Comparison of ENCODE assay signal across 15 cellular contexts in the genomic region with DNA sequence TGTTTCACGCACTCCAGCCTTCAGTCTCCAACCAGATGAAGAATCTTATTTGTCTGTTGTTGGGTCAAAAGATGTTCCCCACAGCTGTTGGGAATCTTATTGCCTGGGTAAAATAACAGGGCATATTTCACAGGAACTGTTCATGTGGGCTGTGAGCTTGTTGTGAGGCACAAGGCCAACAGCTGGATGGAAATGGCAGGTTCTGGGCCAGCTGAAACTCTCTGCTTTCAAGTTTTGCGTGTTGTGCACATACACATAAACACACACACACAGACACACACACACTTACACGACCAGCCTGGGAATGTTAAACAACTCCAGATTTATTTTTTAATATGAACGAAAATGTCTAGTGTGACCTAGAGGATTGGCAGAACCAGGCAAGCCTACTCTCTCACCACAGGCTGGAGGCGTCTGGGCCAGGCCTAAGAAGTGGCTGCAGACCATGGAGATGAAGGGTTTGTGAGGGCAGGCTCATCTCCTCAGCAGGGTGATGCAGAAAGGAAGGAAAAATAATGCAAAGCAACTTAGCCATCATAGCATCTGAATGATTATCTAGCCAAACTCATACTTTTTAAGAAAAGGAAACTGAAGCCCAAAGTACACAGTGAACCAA.
DNase-seq lines count a peak whose midpoint lies in the region; ATAC-seq and TF ChIP-seq lines count a peak whose summit lies in the region.
"Had no signal": no experiment of that assay in that cellular context is flagged by ENCODE, and none has a peak within 500 bp of the region (broad histone marks: within the 10 kb centered on the region; RNA-seq: fewer than 3 reads in every experiment).

No MANE protein-coding gene starts in this region.

- CTCF ChIA-PET in activated CD4-positive, alpha-beta T cell treated with anti-CD3 and anti-CD28 coated beads, Interleukin-2, amount 10 ng/mL, durations not matched to agents 7 days and 5 days (lab: Charles Lee): no interaction called here
- CTCF ChIA-PET in activated CD4-positive, alpha-beta T cell treated with anti-CD3 and anti-CD28 coated beads for 36 hours (lab: Charles Lee): no interaction called here

- H3K79me2 ChIP-seq in MM.1S (ENCODE audit: low read length): no peaks in the 10 kb centered on the region

- H3K27me3 ChIP-seq in ovary (no peaks in the 10 kb centered on the region), uterus (no peaks in the 10 kb centered on the region), MM.1S (replicated peaks; ENCODE audit: insufficient read depth, low read length) (no peaks in the 10 kb centered on the region)

- H3K4me1 ChIP-seq in ovary (ENCODE audit: insufficient read depth) (peaks cover 3% of the 10 kb centered on the region), uterus (no peaks in the 10 kb centered on the region), MM.1S (ENCODE audit: low read length) (no peaks in the 10 kb centered on the region)

- H3K27ac ChIP-seq in ovary: peak overlapping the region in 1 of 2 donors; percentile 43
- peak overlapping the region; percentile 54 to 81 for H3K27ac ChIP-seq in uterus
- no peak overlapping the region for H3K27ac ChIP-seq in MM.1S (ENCODE audit: low read length)
- H3K27ac ChIP-seq: 22Rv1 had no signal

- H3K9me3 Mint-ChIP-seq in activated CD4-positive, alpha-beta T cell treated with anti-CD3 and anti-CD28 coated beads, Interleukin-2, amount 10 ng/mL, durations not matched to agents 7 days and 5 days: peaks cover 3% of the 10 kb centered on the region
- H3K9me3 Mint-ChIP-seq in activated CD4-positive, alpha-beta T cell treated with anti-CD3 and anti-CD28 coated beads for 36 hours (ENCODE audit: low read depth): no peaks in the 10 kb centered on the region
- H3K9me3 Mint-ChIP-seq: activated T-helper 2 cell treated with anti-CD3 and anti-CD28 coated beads, Interferon-gamma antibody, Interleukin-2, Interleukin-4, amounts not matched to agents 10 μg/mL and 5 μg/mL and 100 μg/mL, durations not matched to agents 14 hours and 24 hours and 36 hours had no signal

- DNase-seq in activated CD4-positive, alpha-beta T cell treated with anti-CD3 and anti-CD28 coated beads, Interleukin-2, amount 10 ng/mL, durations not matched to agents 7 days and 5 days: no peak
- DNase-seq in activated CD4-positive, alpha-beta T cell treated with anti-CD3 and anti-CD28 coated beads for 36 hours: no peak
- DNase-seq in Right ventricle myocardium superior (no peak), ovary (peak; percentile 16 to 52 (median 26)), uterus (peak in 1 of 2 donors; percentile 38), GM19240 (ENCODE audit: insufficient read length, low spot score) (no peak), MM.1S (no peak)
- no peak for DNase-seq in stimulated activated CD4-positive, alpha-beta T cell treated with anti-CD3 and anti-CD28 coated beads, Interleukin-15, amount 100 ng/mL, for 24 hours
- DNase-seq: effector CD8-positive, alpha-beta T cell; KBM-7; NCI-H524 treated with DMSO at 0.1 percent for 48 hours had no signal

- H3K36me3 ChIP-seq in ovary (no peaks in the 10 kb centered on the region), uterus (no peaks in the 10 kb centered on the region), MM.1S (replicated peaks; ENCODE audit: insufficient read depth, low read length) (no peaks in the 10 kb centered on the region)

- H3K9ac ChIP-seq in MM.1S (ENCODE audit: low read length): no peak overlapping the region

- 12 to 21% (median 13%) methylated on average over 5 of the region's 5 CpGs for WGBS in ovary, 3 donors

- H3K4me3 Mint-ChIP-seq in activated CD4-positive, alpha-beta T cell treated with anti-CD3 and anti-CD28 coated beads, Interleukin-2, amount 10 ng/mL, durations not matched to agents 7 days and 5 days: no peak overlapping the region
- no peak overlapping the region for H3K4me3 Mint-ChIP-seq in activated CD4-positive, alpha-beta T cell treated with anti-CD3 and anti-CD28 coated beads for 36 hours

- H3K27ac Mint-ChIP-seq in activated CD4-positive, alpha-beta T cell treated with anti-CD3 and anti-CD28 coated beads, Interleukin-2, amount 10 ng/mL, durations not matched to agents 7 days and 5 days: peak overlapping the region; percentile 58
- no peak overlapping the region for H3K27ac Mint-ChIP-seq in activated CD4-positive, alpha-beta T cell treated with anti-CD3 and anti-CD28 coated beads for 36 hours
- H3K27ac Mint-ChIP-seq: activated T-helper 2 cell treated with anti-CD3 and anti-CD28 coated beads, Interferon-gamma antibody, Interleukin-2, Interleukin-4, amounts not matched to agents 10 μg/mL and 5 μg/mL and 100 μg/mL, durations not matched to agents 14 hours and 24 hours and 36 hours had no signal

- peaks cover 17% of the 10 kb centered on the region for H3K4me1 Mint-ChIP-seq in activated CD4-positive, alpha-beta T cell treated with anti-CD3 and anti-CD28 coated beads, Interleukin-2, amount 10 ng/mL, durations not matched to agents 7 days and 5 days
- H3K4me1 Mint-ChIP-seq in activated CD4-positive, alpha-beta T cell treated with anti-CD3 and anti-CD28 coated beads for 36 hours: peaks cover 4% of the 10 kb centered on the region

- H2AFZ ChIP-seq in MM.1S (ENCODE audit: low read length): no peak overlapping the region

- TF ChIP-seq CTCF in ovary (IDR thresholded peaks at IDR 0.05) (no peak), uterus (IDR thresholded peaks at IDR 0.05) (no peak), MM.1S (IDR thresholded peaks at IDR 0.05; ENCODE audit: low read length) (no peak)

- TF ChIP-seq EP300 in ovary (IDR thresholded peaks at IDR 0.05): no peak

- ATAC-seq in activated CD4-positive, alpha-beta T cell treated with anti-CD3 and anti-CD28 coated beads for 36 hours: no peak
- ATAC-seq in Right ventricle myocardium superior (ENCODE audit: poor library complexity): peak; percentile 51
- ATAC-seq: HCT116 had no signal

- H3K9me3 ChIP-seq in ovary (no peaks in the 10 kb centered on the region), uterus (no peaks in the 10 kb centered on the region), MM.1S (replicated peaks; ENCODE audit: insufficient read depth, low read length) (no peaks in the 10 kb centered on the region)

- H3K36me3 Mint-ChIP-seq in activated CD4-positive, alpha-beta T cell treated with anti-CD3 and anti-CD28 coated beads, Interleukin-2, amount 10 ng/mL, durations not matched to agents 7 days and 5 days (ENCODE audit: low read depth): no peaks in the 10 kb centered on the region
- no peaks in the 10 kb centered on the region for H3K36me3 Mint-ChIP-seq in activated CD4-positive, alpha-beta T cell treated with anti-CD3 and anti-CD28 coated beads for 36 hours (ENCODE audit: low read depth)
- H3K36me3 Mint-ChIP-seq: brain had no signal

- no peak overlapping the region; the same call in 1 of the 2 replicates for H3K4me2 ChIP-seq in MM.1S (ENCODE audit: low read depth, low read length)

- POLR2A ChIA-PET in activated CD4-positive, alpha-beta T cell treated with anti-CD3 and anti-CD28 coated beads, Interleukin-2, amount 10 ng/mL, durations not matched to agents 7 days and 5 days (lab: Charles Lee): no interaction called here
- POLR2A ChIA-PET in activated CD4-positive, alpha-beta T cell treated with anti-CD3 and anti-CD28 coated beads for 36 hours (lab: Charles Lee): no interaction called here

- TF ChIP-seq POLR2A in ovary (IDR thresholded peaks at IDR 0.05) (no peak), uterus (IDR thresholded peaks at IDR 0.05) (no peak)

- no peaks in the 10 kb centered on the region for H4K20me1 ChIP-seq in MM.1S (ENCODE audit: insufficient read depth, low read length)

- no peaks in the 10 kb centered on the region for H3K27me3 Mint-ChIP-seq in activated CD4-positive, alpha-beta T cell treated with anti-CD3 and anti-CD28 coated beads, Interleukin-2, amount 10 ng/mL, durations not matched to agents 7 days and 5 days
- H3K27me3 Mint-ChIP-seq in activated CD4-positive, alpha-beta T cell treated with anti-CD3 and anti-CD28 coated beads for 36 hours: no peaks in the 10 kb centered on the region

- no peak overlapping the region for H3K4me3 ChIP-seq in ovary
- H3K4me3 ChIP-seq in uterus: no peak overlapping the region
- H3K4me3 ChIP-seq in MM.1S (ENCODE audit: low read length): no peak overlapping the region

- H3F3A ChIP-seq in MM.1S (ENCODE audit: insufficient read depth, low read length): no peaks in the 10 kb centered on the region

- intact Hi-C loops in activated CD4-positive, alpha-beta T cell treated with anti-CD3 and anti-CD28 coated beads for 36 hours (cut with DNase I, micrococcal nuclease): no loop called here
- intact Hi-C loops in Right ventricle myocardium superior (cut with DNase I): no loop called here
- intact Hi-C loops in ovary (cut with DNase I): no loop called here
- intact Hi-C loops in uterus (cut with DNase I; ENCODE audit: low total_unique reads): no loop called here

- no peaks in the 10 kb centered on the region for H3K9me2 ChIP-seq in MM.1S (replicated peaks; ENCODE audit: insufficient read depth, low read length)

Comparison
In these comparisons a context has a peak if more than half of its experiments do, and no peak if none do; other contexts are left out.
1. DNase-seq: peak in ovary (5 of 5); none in activated CD4-positive, alpha-beta T cell treated with anti-CD3 and anti-CD28 coated beads, Interleukin-2, amount 10 ng/mL, durations not matched to agents 7 days and 5 days (single experiment), activated CD4-positive, alpha-beta T cell treated with anti-CD3 and anti-CD28 coated beads for 36 hours (single experiment), Right ventricle myocardium superior (single experiment), GM19240 (single experiment), stimulated activated CD4-positive, alpha-beta T cell treated with anti-CD3 and anti-CD28 coated beads, Interleukin-15, amount 100 ng/mL, for 24 hours (single experiment) and MM.1S (single experiment).